ENCODE assay signal across 16 cellular contexts in genomic region chr11:6692128-6692527, GRCh38. TPM values are rescaled to one million over a fixed set of nuclear protein-coding genes. Genes with fewer than 3 reads are reported as not detected.
A peak's percentile ranks its signal among the peaks of the same experiment; 100 is the strongest.
DNase-seq lines count a peak whose midpoint lies in the region; ATAC-seq and TF ChIP-seq lines count a peak whose summit lies in the region.
"Had no signal": no experiment of that assay in that cellular context is flagged by ENCODE, and none has a peak within 500 bp of the region (broad histone marks: within the 10 kb centered on the region; RNA-seq: fewer than 3 reads in every experiment).

No MANE protein-coding gene starts in this region.

- peaks cover 23% of the 10 kb centered on the region for H3K4me1 Mint-ChIP-seq in activated CD4-positive, alpha-beta T cell treated with anti-CD3 and anti-CD28 coated beads, Interleukin-2, amount 10 ng/mL, durations not matched to agents 24 days and 14 days

- H3K36me3 ChIP-seq in SK-N-MC (ENCODE audit: insufficient read depth, low read length) (no peaks in the 10 kb centered on the region), hepatocyte (replicated peaks; ENCODE audit: insufficient read depth, low read depth) (no peaks in the 10 kb centered on the region), subcutaneous abdominal adipose tissue (ENCODE audit: control insufficient read depth in 5 of 5, insufficient read depth in 5 of 5, low read length in 5 of 5) (no peaks in the 10 kb centered on the region)
- H3K36me3 ChIP-seq: BLaER1 had no signal

- H3K27ac ChIP-seq in SK-N-MC = peak overlapping the region; percentile 51; the same call in 1 of the 2 replicates
- H3K27ac ChIP-seq in hepatocyte = peak overlapping the region; percentile 57
- peak overlapping the region; percentile 27 for H3K27ac ChIP-seq in subcutaneous abdominal adipose tissue (ENCODE audit: low read depth, low read length)
- H3K27ac ChIP-seq: BLaER1 had no signal

- H3K9ac ChIP-seq in SK-N-MC (ENCODE audit: insufficient read length) (no peak overlapping the region), subcutaneous abdominal adipose tissue (ENCODE audit: low read length in 5 of 5) (no peak overlapping the region)
- H3K9ac ChIP-seq: BLaER1 had no signal

- ATAC-seq in GM21367 (IDR thresholded peaks at IDR 0.05; ENCODE audit: unreplicated experiment) (no peak), left colon (no peak)
- ATAC-seq: HepG2 had no signal

- H3K9me2 ChIP-seq in hepatocyte (replicated peaks; ENCODE audit: insufficient read depth) = no peaks in the 10 kb centered on the region

- no peaks in the 10 kb centered on the region for H3K79me2 ChIP-seq in hepatocyte

- no peaks in the 10 kb centered on the region for H3K9me3 Mint-ChIP-seq in activated CD4-positive, alpha-beta T cell treated with anti-CD3 and anti-CD28 coated beads, Interleukin-2, amount 10 ng/mL, durations not matched to agents 24 days and 14 days
- H3K9me3 Mint-ChIP-seq: CD4-positive, alpha-beta memory T cell had no signal

- H3K4me1 ChIP-seq in hepatocyte (ENCODE audit: insufficient read depth) (peaks cover 6% of the 10 kb centered on the region), subcutaneous abdominal adipose tissue (ENCODE audit: control insufficient read depth in 5 of 5, insufficient read depth in 5 of 5, low read length in 5 of 5) (peaks cover 5 to 30% (median 18%) of the 10 kb centered on the region in 5 donors)

- H3K27me3 ChIP-seq in hepatocyte (no peaks in the 10 kb centered on the region), subcutaneous abdominal adipose tissue (ENCODE audit: control insufficient read depth in 5 of 5, insufficient read depth in 4 of 5, low read length in 5 of 5) (no peaks in the 10 kb centered on the region)
- H3K27me3 ChIP-seq: BLaER1 had no signal

- H3K4me3 ChIP-seq in SK-N-MC = no peak overlapping the region
- no peak overlapping the region for H3K4me3 ChIP-seq in hepatocyte
- H3K4me3 ChIP-seq in subcutaneous abdominal adipose tissue (ENCODE audit: low read depth in 1 of 5, low read length in 5 of 5) = no peak overlapping the region
- H3K4me3 ChIP-seq: BLaER1 had no signal

- H3K36me3 Mint-ChIP-seq in activated CD4-positive, alpha-beta T cell treated with anti-CD3 and anti-CD28 coated beads, Interleukin-2, amount 10 ng/mL, durations not matched to agents 24 days and 14 days (ENCODE audit: low read depth) = peaks cover 4% of the 10 kb centered on the region
- H3K36me3 Mint-ChIP-seq: CD14-positive monocyte; CD4-positive, alpha-beta memory T cell had no signal

- no peaks in the 10 kb centered on the region for H3K27me3 Mint-ChIP-seq in activated CD4-positive, alpha-beta T cell treated with anti-CD3 and anti-CD28 coated beads, Interleukin-2, amount 10 ng/mL, durations not matched to agents 24 days and 14 days
- H3K27me3 Mint-ChIP-seq: CD4-positive, alpha-beta memory T cell had no signal

- peak overlapping the region; percentile 9 for H3K4me2 ChIP-seq in hepatocyte
- H3K4me2 ChIP-seq: BLaER1 had no signal

- no peak overlapping the region for H3K27ac Mint-ChIP-seq in activated CD4-positive, alpha-beta T cell treated with anti-CD3 and anti-CD28 coated beads, Interleukin-2, amount 10 ng/mL, durations not matched to agents 24 days and 14 days
- H3K27ac Mint-ChIP-seq: CD14-positive monocyte had no signal

- DNase-seq in activated CD4-positive, alpha-beta T cell treated with anti-CD3 and anti-CD28 coated beads, Interleukin-2, amount 10 ng/mL, durations not matched to agents 24 days and 14 days = peak; percentile 17
- DNase-seq in activated CD4-positive, alpha-beta T cell treated with anti-CD3 and anti-CD28 coated beads, Interleukin-2, amount 50 U/mL, for 1 hour = no peak
- DNase-seq in SK-N-MC (ENCODE audit: low read depth, low spot score) = no peak
- DNase-seq in hepatocyte (ENCODE audit: low spot score) = no peak
- DNase-seq in left colon = no peak
- DNase-seq: 8988T; CD4-positive, alpha-beta memory T cell; DMS153; DMS79; GDM1; H9 had no signal

- intact Hi-C loops in activated CD4-positive, alpha-beta T cell treated with anti-CD3 and anti-CD28 coated beads, Interleukin-2, amount 10 ng/mL, durations not matched to agents 24 days and 14 days (cut with micrococcal nuclease) = no loop called here
- intact Hi-C loops in left colon (cut with DNase I, micrococcal nuclease) = no loop called here

- no peak for TF ChIP-seq CTCF in hepatocyte (IDR thresholded peaks at IDR 0.05; ENCODE audit: poor library complexity)

- no peaks in the 10 kb centered on the region for H4K20me1 ChIP-seq in hepatocyte (ENCODE audit: insufficient read depth, poor library complexity, severe bottlenecking)
- H4K20me1 ChIP-seq: BLaER1 had no signal

- no peak overlapping the region for H3K4me3 Mint-ChIP-seq in activated CD4-positive, alpha-beta T cell treated with anti-CD3 and anti-CD28 coated beads, Interleukin-2, amount 10 ng/mL, durations not matched to agents 24 days and 14 days
- H3K4me3 Mint-ChIP-seq: CD14-positive monocyte; CD4-positive, alpha-beta memory T cell; H9 had no signal

- no peak overlapping the region for H2AFZ ChIP-seq in hepatocyte

- H3K9me3 ChIP-seq in SK-N-MC (ENCODE audit: low read depth, low read length) (peaks cover 4% of the 10 kb centered on the region; the same call in 1 of the 2 replicates), hepatocyte (ENCODE audit: low read depth) (no peaks in the 10 kb centered on the region), subcutaneous abdominal adipose tissue (ENCODE audit: control insufficient read depth in 5 of 5, low read length in 5 of 5) (no peaks in the 10 kb centered on the region)

RNA-seq across cellular contexts. Expression of gene MRPL17, which starts 9.0 kb away (rescaled TPM):
- total RNA-seq in activated CD4-positive, alpha-beta T cell treated with anti-CD3 and anti-CD28 coated beads, Interleukin-2, amount 10 ng/mL, durations not matched to agents 24 days and 14 days = 135 and 146 TPM in 2 replicates
- 34.5 and 71.9 TPM in 2 replicates for total RNA-seq in hepatocyte
- polyA plus RNA-seq in hepatocyte = 62.7 and 71.9 TPM in 2 replicates
- 10 to 100 TPM; 24.7 to 29.9 TPM for total RNA-seq in left colon

RNA-seq across cellular contexts. Expression of gene DCHS1, which starts 36.5 kb away (rescaled TPM):
- total RNA-seq in activated CD4-positive, alpha-beta T cell treated with anti-CD3 and anti-CD28 coated beads, Interleukin-2, amount 10 ng/mL, durations not matched to agents 24 days and 14 days = 0.35 and 0.36 TPM in 2 replicates
- total RNA-seq in hepatocyte (8.5 and 15.2 TPM in 2 replicates), left colon (1 to 10 TPM; 2.8 to 7.6 TPM)
- 6.3 and 8.0 TPM in 2 replicates for polyA plus RNA-seq in hepatocyte
